In genomic region chr5:116402235-116402634, GRCh38 we compare ENCODE assay signal across 16 cellular contexts.
DNase-seq lines count a peak whose midpoint lies in the region; ATAC-seq and TF ChIP-seq lines count a peak whose summit lies in the region.
"Had no signal": no experiment of that assay in that cellular context is flagged by ENCODE, and none has a peak within 500 bp of the region (broad histone marks: within the 10 kb centered on the region; RNA-seq: fewer than 3 reads in every experiment).

No MANE protein-coding gene starts in this region.

- no peak for ATAC-seq in GM19452 (IDR thresholded peaks at IDR 0.05; ENCODE audit: unreplicated experiment)
- ATAC-seq: CD8-positive, alpha-beta T cell had no signal

- TF ChIP-seq CTCF in dorsolateral prefrontal cortex (IDR thresholded peaks at IDR 0.05 in 54 of 56, conservative IDR thresholded peaks at IDR 0.05 in 2 of 56; ENCODE audit: low read depth in 1 of 56, partially characterized antibody in 56 of 56): no peak
- no peak for TF ChIP-seq CTCF in GM10266 (IDR thresholded peaks at IDR 0.05; ENCODE audit: control insufficient read depth, insufficient read depth, low read depth, missing control alignments)
- no peak for TF ChIP-seq CTCF in lower leg skin (IDR thresholded peaks at IDR 0.05)

- in situ Hi-C loops in SK-MEL-5 (cut with HindIII; ENCODE audit: low pct_unique_long_range_greater_than_20kb, low sequenced_read_pairs): no loop called here

- DNase-seq in NCI-H146 (lab: John Stamatoyannopoulos, UW): peak; percentile 42
- DNase-seq in SK-MEL-5 (ENCODE audit: low read depth, low spot score): peak; percentile 24
- DNase-seq in dorsolateral prefrontal cortex: no peak
- DNase-seq in pons (ENCODE audit: low spot score): peak; percentile 69
- no peak for DNase-seq in activated CD4-positive, alpha-beta T cell treated with anti-CD3 and anti-CD28 coated beads, Interleukin-2, amount 50 U/mL, for 48 hours
- DNase-seq in GM10266 (ENCODE audit: extremely low spot score): no peak
- no peak for DNase-seq in lower leg skin (ENCODE audit: low spot score in 2 of 2)
- DNase-seq: Calu3; CD8-positive, alpha-beta T cell; DND-41; EL; GOT3; H7; IMR-90 had no signal

- 90% methylated on average over 5 of the region's 5 CpGs for WGBS in lower leg skin, 2 donors

- TF ChIP-seq POLR2A in lower leg skin (IDR thresholded peaks at IDR 0.05): no peak

- intact Hi-C loops in dorsolateral prefrontal cortex (cut with DNase I) (loop anchor here in 1 of 2 donors (10.0 kb wide), 1 partner anchor 553 kb away; no protein-coding TSS in a partner anchor), lower leg skin (cut with DNase I; ENCODE audit: low total_unique reads) (no loop called here)

- H3K27me3 ChIP-seq in dorsolateral prefrontal cortex: no peaks in the 10 kb centered on the region
- H3K27me3 ChIP-seq: BLaER1 treated with 17β-estradiol and CSF1 and Interleukin-3, amounts not matched to agents 10 nM and 100 nM had no signal

- H3K4me3 ChIP-seq in dorsolateral prefrontal cortex (no peak overlapping the region), lower leg skin (ENCODE audit: low read depth, poor library complexity, severe bottlenecking) (no peak overlapping the region)
- H3K4me3 ChIP-seq: BLaER1 treated with 17β-estradiol and CSF1 and Interleukin-3, amounts not matched to agents 10 nM and 100 nM had no signal

- H3K27ac ChIP-seq in dorsolateral prefrontal cortex: peak overlapping the region in 53 of 59 donors; percentile 5 to 85 (median 71)
- H3K27ac ChIP-seq: BLaER1 treated with 17β-estradiol and CSF1 and Interleukin-3, amounts not matched to agents 10 nM and 100 nM had no signal

Comparison
In these comparisons a context has a peak if more than half of its experiments do, and no peak if none do; other contexts are left out.
1. DNase-seq: peak in NCI-H146 (single experiment), SK-MEL-5 (single experiment) and pons (single experiment); none in dorsolateral prefrontal cortex (0 of 10), activated CD4-positive, alpha-beta T cell treated with anti-CD3 and anti-CD28 coated beads, Interleukin-2, amount 50 U/mL, for 48 hours (0 of 2), GM10266 (single experiment) and lower leg skin (0 of 2).